In genomic region chr11:133064961-133065360, GRCh38 we compare ENCODE assay signal across 11 cellular contexts.
DNase-seq lines count a peak whose midpoint lies in the region; ATAC-seq and TF ChIP-seq lines count a peak whose summit lies in the region.
"Had no signal": no experiment of that assay in that cellular context is flagged by ENCODE, and none has a peak within 500 bp of the region (broad histone marks: within the 10 kb centered on the region; RNA-seq: fewer than 3 reads in every experiment).

No MANE protein-coding gene starts in this region.

- H3K27me3 ChIP-seq in brain microvascular endothelial cell (replicated peaks) (no peaks in the 10 kb centered on the region), right lobe of liver (no peaks in the 10 kb centered on the region), skeletal muscle satellite cell (ENCODE audit: control insufficient read depth, insufficient read depth, low read length) (peaks cover 3% of the 10 kb centered on the region)
- no peaks in the 10 kb centered on the region for H3K27me3 ChIP-seq in CD8-positive, alpha-beta T cell (ENCODE audit: insufficient read depth, low read length)

- peak overlapping the region; percentile 63 for H3K4me3 ChIP-seq in brain microvascular endothelial cell (ENCODE audit: low read depth, low read length)
- H3K4me3 ChIP-seq in right lobe of liver = peak overlapping the region; percentile 46 to 71 (median 53)
- peak overlapping the region; percentile 72 for H3K4me3 ChIP-seq in skeletal muscle satellite cell (ENCODE audit: low read length)
- H3K4me3 ChIP-seq in CD8-positive, alpha-beta T cell (ENCODE audit: low read depth, low read length) = no peak overlapping the region

- H3K4me1 ChIP-seq in right lobe of liver (no peaks in the 10 kb centered on the region), skeletal muscle satellite cell (ENCODE audit: control insufficient read depth, insufficient read depth, low read length) (peaks cover 10% of the 10 kb centered on the region)
- no peaks in the 10 kb centered on the region for H3K4me1 ChIP-seq in CD8-positive, alpha-beta T cell (ENCODE audit: insufficient read depth, low read length)

- TF ChIP-seq CTCF in HFFc6 (IDR thresholded peaks at IDR 0.05) (no peak), brain microvascular endothelial cell (IDR thresholded peaks at IDR 0.05; ENCODE audit: low read depth, low read length, missing control alignments) (no peak), right lobe of liver (IDR thresholded peaks at IDR 0.05) (no peak)
- no peak for TF ChIP-seq CTCF in CD8-positive, alpha-beta T cell (IDR thresholded peaks at IDR 0.05)

- no peaks in the 10 kb centered on the region for H3K36me3 Mint-ChIP-seq in HFFc6 (ENCODE audit: low read depth)
- H3K36me3 Mint-ChIP-seq in CD8-positive, alpha-beta T cell = no peaks in the 10 kb centered on the region
- H3K36me3 Mint-ChIP-seq: CD8-positive, alpha-beta memory T cell had no signal

- H3K4me3 Mint-ChIP-seq in HFFc6 = peak overlapping the region; percentile 82
- no peak overlapping the region for H3K4me3 Mint-ChIP-seq in CD8-positive, alpha-beta T cell
- H3K4me3 Mint-ChIP-seq: CD8-positive, alpha-beta memory T cell; central memory CD8-positive, alpha-beta T cell had no signal

- H3K36me3 ChIP-seq in brain microvascular endothelial cell (replicated peaks) = no peaks in the 10 kb centered on the region
- no peaks in the 10 kb centered on the region for H3K36me3 ChIP-seq in right lobe of liver
- H3K36me3 ChIP-seq in skeletal muscle satellite cell (ENCODE audit: insufficient read depth, low read length) = no peaks in the 10 kb centered on the region
- H3K36me3 ChIP-seq in CD8-positive, alpha-beta T cell (ENCODE audit: insufficient read depth, low read length) = no peaks in the 10 kb centered on the region

- DNase-seq in HFFc6 (no peak), brain microvascular endothelial cell (no peak), right lobe of liver (no peak), GF-D8 (lab: John Stamatoyannopoulos, UW) (no peak), LoVo (ENCODE audit: low spot score) (no peak), kidney glomerular epithelial cell (lab: John Stamatoyannopoulos, UW) (no peak)
- DNase-seq in CD8-positive, alpha-beta T cell = no peak
- DNase-seq: CD8-positive, alpha-beta memory T cell; NCI-H1092 had no signal

- POLR2A ChIA-PET in CD8-positive, alpha-beta T cell (lab: Charles Lee) = no interaction called here

- H3K9me3 Mint-ChIP-seq in HFFc6 = peaks cover 8% of the 10 kb centered on the region; the same call in 1 of the 2 replicates
- H3K9me3 Mint-ChIP-seq in CD8-positive, alpha-beta T cell = no peaks in the 10 kb centered on the region

- intact Hi-C loops in right lobe of liver (cut with DNase I) = no loop called here
- intact Hi-C loops in CD8-positive, alpha-beta T cell (cut with DNase I, micrococcal nuclease) = no loop called here

- H3K27me3 Mint-ChIP-seq in HFFc6 (ENCODE audit: insufficient read depth) = peaks cover 1% of the 10 kb centered on the region
- H3K27me3 Mint-ChIP-seq in CD8-positive, alpha-beta T cell (ENCODE audit: low read depth) = peaks cover 38% of the 10 kb centered on the region

- H3K9ac ChIP-seq in skeletal muscle satellite cell (ENCODE audit: low read depth, low read length) = peak overlapping the region; percentile 72

- H3K27ac ChIP-seq in brain microvascular endothelial cell (no peak overlapping the region), right lobe of liver (peak overlapping the region in 1 of 3 donors; percentile 81)
- H3K27ac ChIP-seq in CD8-positive, alpha-beta T cell (ENCODE audit: low read depth, low read length) = no peak overlapping the region

- TF ChIP-seq POLR2A in right lobe of liver (IDR thresholded peaks at IDR 0.05) = no peak

- no peak overlapping the region for H3K27ac Mint-ChIP-seq in HFFc6
- H3K27ac Mint-ChIP-seq in CD8-positive, alpha-beta T cell = no peak overlapping the region

- 62% methylated on average over 2 of the region's 15 CpGs for WGBS in right lobe of liver (ENCODE audit: insufficient coverage, low coverage, low lambda C conversion rate, missing lambda C conversion rate)

- in situ Hi-C loops in brain microvascular endothelial cell (cut with HindIII; ENCODE audit: low pct_ligation_motif_present, low sequenced_read_pairs) = no loop called here

- peaks cover 16% of the 10 kb centered on the region for H3K4me1 Mint-ChIP-seq in HFFc6 (ENCODE audit: low read depth)
- H3K4me1 Mint-ChIP-seq in CD8-positive, alpha-beta T cell (ENCODE audit: low read depth) = peaks cover 4% of the 10 kb centered on the region
- H3K4me1 Mint-ChIP-seq: CD8-positive, alpha-beta memory T cell had no signal

- H3K4me2 ChIP-seq in skeletal muscle satellite cell (ENCODE audit: low read length) = peak overlapping the region; percentile 89

- ATAC-seq in right lobe of liver = no peak
- ATAC-seq in CD8-positive, alpha-beta T cell = no peak

- H3K9me3 ChIP-seq in right lobe of liver (no peaks in the 10 kb centered on the region), skeletal muscle satellite cell (replicated peaks; ENCODE audit: low read length) (no peaks in the 10 kb centered on the region)
- no peaks in the 10 kb centered on the region for H3K9me3 ChIP-seq in CD8-positive, alpha-beta T cell (ENCODE audit: low read length)

- CTCF ChIA-PET in CD8-positive, alpha-beta T cell (lab: Charles Lee) = no interaction called here
